ENCODE assay signal across 13 cellular contexts in the genomic region with DNA sequence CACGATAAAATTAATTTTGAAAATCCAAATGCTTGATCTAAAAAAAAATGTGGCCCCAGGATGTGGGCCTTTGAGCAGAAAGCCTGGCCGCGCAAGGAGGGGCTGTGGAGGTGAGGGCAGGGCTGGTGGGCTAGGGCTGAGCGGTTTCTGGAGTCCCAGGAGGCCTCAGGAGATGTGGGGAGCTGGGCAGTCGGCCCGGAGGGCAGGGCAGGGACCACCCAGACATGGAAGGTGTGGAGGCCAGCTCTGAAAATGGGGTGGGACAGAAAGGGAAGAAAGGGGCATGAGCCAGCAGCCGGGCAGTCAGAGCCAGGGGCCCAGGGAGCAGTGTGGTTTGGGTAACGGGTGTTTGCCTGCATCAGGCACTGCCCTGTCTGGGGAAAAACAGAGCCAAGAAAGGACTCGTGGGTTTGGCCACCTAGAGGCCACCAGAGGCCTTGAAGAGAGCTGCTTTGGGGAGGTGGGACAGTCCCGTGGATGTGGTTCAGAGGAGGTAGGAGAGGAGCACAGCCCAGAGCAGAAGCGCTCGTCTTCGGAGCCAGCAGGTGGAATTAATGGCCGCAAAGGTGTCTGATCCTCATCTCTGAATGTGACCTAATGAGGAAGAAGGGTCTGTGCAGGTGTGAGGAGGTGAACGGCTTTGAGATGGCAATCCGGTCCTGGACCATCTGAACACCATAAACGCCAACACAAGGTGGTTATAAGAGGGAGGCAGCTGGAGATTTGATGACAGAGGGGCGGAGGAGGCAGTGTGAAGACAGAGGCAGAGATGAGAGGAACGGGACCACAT. TPM values are rescaled to one million over a fixed set of nuclear protein-coding genes. Genes with fewer than 3 reads are reported as not detected.
DNase-seq lines count a peak whose midpoint lies in the region; ATAC-seq, FAIRE-seq and TF ChIP-seq lines count a peak whose summit lies in the region.
"Had no signal": no experiment of that assay in that cellular context is flagged by ENCODE, and none has a peak within 500 bp of the region (broad histone marks: within the 10 kb centered on the region; RNA-seq: fewer than 3 reads in every experiment).

No MANE protein-coding gene starts in this region.

- no TSS peak for BruUV-seq in PC-3 (replicated peaks; lab: Mats Ljungman, UMichigan)

- H3K27me3 ChIP-seq in cardiac muscle cell: no peaks in the 10 kb centered on the region
- H3K27me3 ChIP-seq in right cardiac atrium (ENCODE audit: control insufficient read depth, insufficient read depth): no peaks in the 10 kb centered on the region
- H3K27me3 ChIP-seq in PC-3 (ENCODE audit: low read length): no peaks in the 10 kb centered on the region
- no peaks in the 10 kb centered on the region for H3K27me3 ChIP-seq in testis
- H3K27me3 ChIP-seq: heart right ventricle had no signal

- no peak overlapping the region for H3K4me2 ChIP-seq in PC-3 (ENCODE audit: low read length)

- H3K4me1 ChIP-seq in cardiac muscle cell (ENCODE audit: low read depth): no peaks in the 10 kb centered on the region
- no peaks in the 10 kb centered on the region for H3K4me1 ChIP-seq in right cardiac atrium (ENCODE audit: control insufficient read depth, insufficient read depth, low read length)
- peaks cover 17% of the 10 kb centered on the region for H3K4me1 ChIP-seq in PC-3 (ENCODE audit: insufficient read depth, low read length)
- peaks cover 5% of the 10 kb centered on the region for H3K4me1 ChIP-seq in testis

- TF ChIP-seq CTCF in cardiac muscle cell (IDR thresholded peaks at IDR 0.05; ENCODE audit: low read depth, low read length) (peak; percentile 13), PC-3 (conservative IDR thresholded peaks at IDR 0.05; ENCODE audit: low read depth, low read length) (peak; percentile 32; the same call in 1 of the 2 replicates), fibroblast of pulmonary artery (IDR thresholded peaks at IDR 0.05; ENCODE audit: low read length, missing control alignments) (peak; percentile 14), testis (IDR thresholded peaks at IDR 0.05) (no peak)

- FAIRE-seq in frontal cortex (lab: Jason Lieb, UNC): no peak

- WGBS in right cardiac atrium: 79% methylated on average over 19 of the region's 19 CpGs
- 62 to 63% methylated on average over 19 of the region's 19 CpGs for WGBS in testis, 2 donors

- H2AFZ ChIP-seq in PC-3 (ENCODE audit: low read length): no peak overlapping the region

- H3F3A ChIP-seq in PC-3 (ENCODE audit: low read length, unreplicated experiment): no peaks in the 10 kb centered on the region

- TF ChIP-seq POLR2A in testis (IDR thresholded peaks at IDR 0.05): no peak

- no peak overlapping the region for H3K27ac ChIP-seq in cardiac muscle cell
- no peak overlapping the region for H3K27ac ChIP-seq in right cardiac atrium (ENCODE audit: low read length)
- H3K27ac ChIP-seq in PC-3 (ENCODE audit: low read length): no peak overlapping the region
- H3K27ac ChIP-seq in testis: no peak overlapping the region
- H3K27ac ChIP-seq: dorsolateral prefrontal cortex, heart right ventricle, transverse colon had no signal

- H4K20me1 ChIP-seq in PC-3 (ENCODE audit: low read length): no peaks in the 10 kb centered on the region

- DNase-seq in cardiac muscle cell (ENCODE audit: low read depth in 1 of 2, low spot score in 1 of 2) (no peak), right cardiac atrium (no peak), PC-3 (peak; percentile 25), fibroblast of pulmonary artery (ENCODE audit: low read depth) (no peak), testis (peak; percentile 7), frontal cortex (ENCODE audit: low spot score in 2 of 2) (no peak)
- DNase-seq: activated naive CD4-positive, alpha-beta T cell treated with anti-CD3 and anti-CD28 coated beads, Interleukin-2, amount 50 U/mL, for 16 hours; C1 segment of cervical spinal cord; heart right ventricle; transverse colon had no signal

- no peaks in the 10 kb centered on the region for H3K79me2 ChIP-seq in PC-3 (ENCODE audit: low read length)

- POLR2A ChIA-PET in PC-3 (lab: Charles Lee; ENCODE audit: unreplicated experiment): no interaction called here

- intact Hi-C loops in right cardiac atrium (cut with DNase I) (no loop called here), PC-3 (cut with micrococcal nuclease) (no loop called here), testis (cut with DNase I; ENCODE audit: low total_unique reads) (no loop called here)

- no peaks in the 10 kb centered on the region for H3K9me3 ChIP-seq in cardiac muscle cell (ENCODE audit: low read depth)
- H3K9me3 ChIP-seq in right cardiac atrium (ENCODE audit: control insufficient read depth, low read length): no peaks in the 10 kb centered on the region
- H3K9me3 ChIP-seq in PC-3 (ENCODE audit: low read length): no peaks in the 10 kb centered on the region
- H3K9me3 ChIP-seq in testis: no peaks in the 10 kb centered on the region

- no peak overlapping the region for H3K9ac ChIP-seq in PC-3 (ENCODE audit: low read length)

- H3K4me3 ChIP-seq in cardiac muscle cell (no peak overlapping the region), right cardiac atrium (ENCODE audit: low read length) (no peak overlapping the region), PC-3 (ENCODE audit: low read length) (no peak overlapping the region), fibroblast of pulmonary artery (replicated peaks; ENCODE audit: low read depth, low read length) (no peak overlapping the region), testis (no peak overlapping the region)
- H3K4me3 ChIP-seq: dorsolateral prefrontal cortex, heart right ventricle, transverse colon had no signal

- H3K9me2 ChIP-seq in PC-3 (replicated peaks; ENCODE audit: low read length): no peaks in the 10 kb centered on the region

- CTCF ChIA-PET in PC-3 (lab: Charles Lee): interaction anchor here (1.0 kb wide), 1 partner anchor 68 kb away, joined by 3 read pairs; no protein-coding TSS in a partner anchor

- no peak for ATAC-seq in right cardiac atrium
- ATAC-seq in PC-3: peak; percentile 12; the same call in 1 of the 2 replicates
- no peak for ATAC-seq in HG03565 (IDR thresholded peaks at IDR 0.05; ENCODE audit: unreplicated experiment)
- ATAC-seq in esophagus mucosa: no peak
- ATAC-seq: heart right ventricle had no signal

- H3K36me3 ChIP-seq in cardiac muscle cell (no peaks in the 10 kb centered on the region), PC-3 (ENCODE audit: low read depth, low read length) (no peaks in the 10 kb centered on the region), testis (ENCODE audit: low read depth, missing control alignments) (no peaks in the 10 kb centered on the region)
- H3K36me3 ChIP-seq: heart right ventricle, transverse colon had no signal

RNA-seq across cellular contexts. Expression of a gene that starts 50.2 kb away (rescaled TPM):
- total RNA-seq in cardiac muscle cell (91.4 and 120 TPM in 2 replicates), right cardiac atrium (10 to 100 TPM; 34.6 to 94.1 (median 47.0) TPM), PC-3 (2014; rRNA removed) (5.0 and 5.1 TPM in 2 replicates), testis (100 to 1,000 TPM in 1 of 2 donors, 10 to 100 TPM in 1; 69.8 to 104 TPM), frontal cortex (19.6 TPM), esophagus mucosa (1.6 TPM)
- polyA plus RNA-seq in cardiac muscle cell (136 and 155 TPM in 2 replicates), right cardiac atrium (66.3 TPM), testis (ENCODE audit: insufficient read depth, low read depth, low replicate concordance) (52.3 TPM)

Comparison
In these comparisons a context has a peak if more than half of its experiments do, and no peak if none do; other contexts are left out.
1. DNase-seq: peak in PC-3 (single experiment) and testis (single experiment); none in cardiac muscle cell (0 of 2), right cardiac atrium (0 of 3), fibroblast of pulmonary artery (single experiment) and frontal cortex (0 of 2).
2. CTCF ChIP-seq: peak in cardiac muscle cell (single experiment), PC-3 (single experiment) and fibroblast of pulmonary artery (single experiment); none in testis (0 of 3).